ENCODE assay signal across 8 cellular contexts in genomic region chr4:180059216-180059881, GRCh38.
DNase-seq lines count a peak whose midpoint lies in the region; ATAC-seq and TF ChIP-seq lines count a peak whose summit lies in the region.

No MANE protein-coding gene starts in this region.

- no peak overlapping the region for H3K27ac ChIP-seq in SK-N-MC

- H3K36me3 ChIP-seq in SK-N-MC (ENCODE audit: insufficient read depth, low read length) = no peaks in the 10 kb centered on the region

- H3K27ac Mint-ChIP-seq in HFFc6 = no peak overlapping the region

- intact Hi-C loops in posterior cingulate gyrus (cut with DNase I) = no loop called here

- H3K4me3 ChIP-seq in SK-N-MC (peak overlapping the region; percentile 93), foreskin fibroblast (ENCODE audit: low read depth in 1 of 2, low read length in 2 of 2) (peak overlapping the region; percentile 23 to 36)

- no peaks in the 10 kb centered on the region for H3K36me3 Mint-ChIP-seq in HFFc6 (ENCODE audit: low read depth)

- H3K27me3 Mint-ChIP-seq in HFFc6 (ENCODE audit: insufficient read depth) = peaks cover 10% of the 10 kb centered on the region

- no peak for TF ChIP-seq CTCF in GM10266 (IDR thresholded peaks at IDR 0.05; ENCODE audit: control insufficient read depth, insufficient read depth, low read depth, missing control alignments)
- no peak for TF ChIP-seq CTCF in HFFc6 (IDR thresholded peaks at IDR 0.05)
- TF ChIP-seq CTCF in foreskin fibroblast (IDR thresholded peaks at IDR 0.05; ENCODE audit: low read depth, low read length) = no peak

- no peak for ATAC-seq in HG03460 (IDR thresholded peaks at IDR 0.05; ENCODE audit: unreplicated experiment)

- no peaks in the 10 kb centered on the region for H3K9me3 ChIP-seq in SK-N-MC (ENCODE audit: low read depth, low read length)

- H3K9ac ChIP-seq in SK-N-MC (ENCODE audit: insufficient read length) = no peak overlapping the region

- DNase-seq in GM10266 (ENCODE audit: extremely low spot score) (peak; percentile 34), HFFc6 (no peak), SK-N-MC (ENCODE audit: low read depth, low spot score) (no peak), foreskin fibroblast (peak in 1 of 2 donors; percentile 5), posterior cingulate gyrus (peak in 9 of 10 donors; percentile 11 to 84 (median 20)), DMS114 treated with DMSO at 0.1 percent for 48 hours (lab: John Stamatoyannopoulos, UW; ENCODE audit: unreplicated experiment) (no peak)
- no peak for DNase-seq in central memory CD4-positive, alpha-beta T cell

- peaks cover 4% of the 10 kb centered on the region; the same call in 1 of the 2 replicates for H3K4me1 Mint-ChIP-seq in HFFc6 (ENCODE audit: low read depth)

- H3K4me3 Mint-ChIP-seq in HFFc6 = peak overlapping the region; percentile 26; the same call in 1 of the 2 replicates

- peaks cover under 1% of the 10 kb centered on the region; the same call in 1 of the 2 replicates for H3K9me3 Mint-ChIP-seq in HFFc6

Comparison
In these comparisons a context has a peak if more than half of its experiments do, and no peak if none do; other contexts are left out.
1. DNase-seq: peak in GM10266 (single experiment) and posterior cingulate gyrus (9 of 10); none in HFFc6 (single experiment), SK-N-MC (single experiment), central memory CD4-positive, alpha-beta T cell (single experiment) and DMS114 treated with DMSO at 0.1 percent for 48 hours (single experiment).